ENCODE assay signal across 2 cellular contexts in genomic region chr16:67447508-67448076, GRCh38.
A peak's percentile ranks its signal among the peaks of the same experiment; 100 is the strongest.
TF ChIP-seq lines count a peak whose summit lies in the region.

No MANE protein-coding gene starts in this region.

TF ChIP-seq in HCT116, 20 proteins besides CTCF, POLR2A, EP300 and RAD21:
- TF ChIP-seq YY1 (IDR thresholded peaks at IDR 0.05; ENCODE audit: extremely low read depth, insufficient replicate concordance, low read depth, low read length) (peak; percentile 87), SRF (IDR thresholded peaks at IDR 0.05; ENCODE audit: low read depth) (no peak)

TF ChIP-seq in GM12878, 131 proteins besides CTCF, POLR2A, EP300 and RAD21:
- peak; percentile 88 for TF ChIP-seq YY1 (IDR thresholded peaks at IDR 0.05; ENCODE audit: low read depth, low read length)
- TF ChIP-seq SMC3 (IDR thresholded peaks at IDR 0.05; ENCODE audit: borderline replicate concordance, low read length), result peak; percentile 64; the same call in 1 of the 2 replicates
- peak; percentile 70; the same call in 1 of the 2 replicates for TF ChIP-seq SMARCA5 (IDR thresholded peaks at IDR 0.05)
- no peak for TF ChIP-seq TARDBP (IDR thresholded peaks at IDR 0.05; ENCODE audit: borderline replicate concordance)
- no peak for TF ChIP-seq ZNF274 (IDR thresholded peaks at IDR 0.05; ENCODE audit: insufficient read depth, insufficient read length)
TF ChIP-seq in GM12878: peak in this region for 3.
